In the genomic region with DNA sequence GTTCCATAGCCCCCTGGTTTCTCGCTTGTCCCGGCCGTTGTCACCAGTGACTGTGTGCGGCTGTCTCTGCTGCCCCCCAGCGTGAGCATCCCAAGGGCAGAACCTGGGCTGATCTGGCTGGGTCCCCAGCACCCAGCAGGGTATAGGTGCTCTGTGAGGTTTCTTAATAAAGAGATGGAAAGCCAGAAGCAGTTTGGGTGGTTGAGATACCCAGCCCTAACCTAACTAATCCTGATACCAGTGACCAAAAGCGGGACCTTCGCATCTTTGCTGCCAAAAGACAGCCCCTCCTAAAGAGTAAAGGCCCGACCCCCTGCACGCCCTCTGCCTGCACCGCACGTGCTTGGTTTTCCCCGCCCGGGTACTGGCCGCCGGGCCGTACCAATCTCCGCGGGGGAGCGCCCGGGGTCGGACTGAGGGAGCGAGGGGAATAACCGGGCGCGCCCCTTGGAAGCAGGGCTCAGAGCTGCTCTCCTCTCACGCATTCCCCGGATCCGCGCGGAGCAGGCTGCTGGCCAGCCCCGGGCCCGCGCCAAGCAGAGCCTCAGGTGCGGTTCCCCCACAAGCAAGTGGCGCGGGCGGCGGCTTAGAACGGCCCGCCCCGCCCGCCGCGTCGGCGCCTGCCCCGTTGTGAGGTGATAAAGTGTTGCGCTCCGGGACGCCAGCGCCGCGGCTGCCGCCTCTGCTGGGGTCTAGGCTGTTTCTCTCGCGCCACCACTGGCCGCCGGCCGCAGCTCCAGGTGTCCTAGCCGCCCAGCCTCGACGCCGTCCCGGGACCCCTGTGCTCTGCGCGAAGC, we compare ENCODE assay signal across 8 cellular contexts. TPM values are rescaled to one million over a fixed set of nuclear protein-coding genes. Genes with fewer than 3 reads are reported as not detected.
A peak's percentile ranks its signal among the peaks of the same experiment; 100 is the strongest.
DNase-seq lines count a peak whose midpoint lies in the region; ATAC-seq and TF ChIP-seq lines count a peak whose summit lies in the region.

A gene with protein sequence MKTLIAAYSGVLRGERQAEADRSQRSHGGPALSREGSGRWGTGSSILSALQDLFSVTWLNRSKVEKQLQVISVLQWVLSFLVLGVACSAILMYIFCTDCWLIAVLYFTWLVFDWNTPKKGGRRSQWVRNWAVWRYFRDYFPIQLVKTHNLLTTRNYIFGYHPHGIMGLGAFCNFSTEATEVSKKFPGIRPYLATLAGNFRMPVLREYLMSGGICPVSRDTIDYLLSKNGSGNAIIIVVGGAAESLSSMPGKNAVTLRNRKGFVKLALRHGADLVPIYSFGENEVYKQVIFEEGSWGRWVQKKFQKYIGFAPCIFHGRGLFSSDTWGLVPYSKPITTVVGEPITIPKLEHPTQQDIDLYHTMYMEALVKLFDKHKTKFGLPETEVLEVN (plus strand): TSS at position 667 of the 797 bp plus-strand sequence. CDS start 214 bp downstream, outside the sequence.

- TF ChIP-seq CTCF in BJ (IDR thresholded peaks at IDR 0.05; ENCODE audit: insufficient read depth, low read depth, low read length): no peak
- TF ChIP-seq CTCF in lower leg skin (IDR thresholded peaks at IDR 0.05): no peak

- H3K9me3 Mint-ChIP-seq in dendritic cell treated with granulocyte-macrophage colony-stimulating factor and Interleukin-4, amounts not matched to agents 40 ng/mL and 50 ng/mL, for 4 days: no peaks in the 10 kb centered on the region

- H3K4me1 Mint-ChIP-seq in dendritic cell treated with granulocyte-macrophage colony-stimulating factor and Interleukin-4, amounts not matched to agents 40 ng/mL and 50 ng/mL, for 4 days (ENCODE audit: low read depth): peaks cover 74% of the 10 kb centered on the region

- WGBS in lower leg skin, 2 donors: 3 to 14% methylated on average over 21 to 60 of the region's 66 CpGs

- intact Hi-C loops in dendritic cell treated with granulocyte-macrophage colony-stimulating factor and Interleukin-4, amounts not matched to agents 40 ng/mL and 50 ng/mL, for 4 days (cut with micrococcal nuclease): no loop called here
- intact Hi-C loops in lower leg skin (cut with DNase I; ENCODE audit: low total_unique reads): no loop called here

- peak within 1 kb of the TSS; percentile 90 for H3K27ac Mint-ChIP-seq in dendritic cell treated with granulocyte-macrophage colony-stimulating factor and Interleukin-4, amounts not matched to agents 40 ng/mL and 50 ng/mL, for 4 days

- H3K4me3 Mint-ChIP-seq in dendritic cell treated with granulocyte-macrophage colony-stimulating factor and Interleukin-4, amounts not matched to agents 40 ng/mL and 50 ng/mL, for 4 days: peak within 1 kb of the TSS; percentile 79

- POLR2A ChIA-PET in BJ (lab: Charles Lee): interaction anchor here (0.6 kb wide), 1 partner anchor 164 kb away, joined by 3 read pairs; no protein-coding TSS in a partner anchor

- ATAC-seq in GM19324 (IDR thresholded peaks at IDR 0.05; ENCODE audit: low FRiP score, unreplicated experiment) (peak; percentile 65), HG03460 (IDR thresholded peaks at IDR 0.05; ENCODE audit: unreplicated experiment) (peak; percentile 64)

- H3K27me3 Mint-ChIP-seq in dendritic cell treated with granulocyte-macrophage colony-stimulating factor and Interleukin-4, amounts not matched to agents 40 ng/mL and 50 ng/mL, for 4 days: peaks cover 22% of the 10 kb centered on the region

- no peaks in the 10 kb centered on the region for H3K36me3 ChIP-seq in BJ (ENCODE audit: control insufficient read depth, insufficient read depth, low read length)

- peak within 1 kb of the TSS; percentile 40 for H3K4me3 ChIP-seq in BJ (ENCODE audit: low read depth, low read length)
- peak within 1 kb of the TSS; percentile 12 for H3K4me3 ChIP-seq in lower leg skin (ENCODE audit: low read depth, poor library complexity, severe bottlenecking)

- DNase-seq in BJ (ENCODE audit: low read depth) (no peak), NCI-H524 (lab: John Stamatoyannopoulos, UW) (peak; percentile 46 to 79), lower leg skin (ENCODE audit: low spot score in 2 of 2) (peak in 1 of 2 donors; percentile 90)
- DNase-seq in activated CD4-positive, alpha-beta T cell treated with anti-CD3 and anti-CD28 coated beads for 48 hours: peak; percentile 79
- peak; percentile 46 to 73 (median 55) for DNase-seq in stimulated activated CD4-positive, alpha-beta T cell treated with anti-CD3 and anti-CD28 coated beads, TNF-alpha, amount 100 ng/mL, for 24 hours (ENCODE audit: low read depth in 3 of 3)

- no peaks in the 10 kb centered on the region for H3K36me3 Mint-ChIP-seq in dendritic cell treated with granulocyte-macrophage colony-stimulating factor and Interleukin-4, amounts not matched to agents 40 ng/mL and 50 ng/mL, for 4 days (ENCODE audit: low read depth)

- peaks cover 18% of the 10 kb centered on the region for H3K27me3 ChIP-seq in BJ (ENCODE audit: control insufficient read depth, insufficient read depth, low read length)

- no peak for TF ChIP-seq POLR2A in lower leg skin (IDR thresholded peaks at IDR 0.05)

- CTCF ChIA-PET in BJ (lab: Yijun Ruan, JAX): interaction anchor here (1.7 kb wide), 1 partner anchor 34 kb away, joined by 5 read pairs; no protein-coding TSS in a partner anchor

RNA-seq across cellular contexts. Expression of the gene that starts here (rescaled TPM):
- 1.1 and 2.6 TPM in 2 replicates for polyA plus RNA-seq in BJ (2011; rRNA removed)
- polyA minus RNA-seq in BJ (2011; rRNA and poly(A)+ RNA removed): 0.51 and 1.3 TPM in 2 replicates
- 100 to 1,000 TPM; 160 to 545 (median 289) TPM for total RNA-seq in lower leg skin
